Comparison of ENCODE assay signal across 8 cellular contexts in genomic region chr9:114082017-114082735, GRCh38. TPM values are rescaled to one million over a fixed set of nuclear protein-coding genes. Genes with fewer than 3 reads are reported as not detected.
DNase-seq lines count a peak whose midpoint lies in the region; ATAC-seq and TF ChIP-seq lines count a peak whose summit lies in the region.

No MANE protein-coding gene starts in this region.

- no peaks in the 10 kb centered on the region for H3K36me3 Mint-ChIP-seq in activated CD4-positive, alpha-beta T cell treated with anti-CD3 and anti-CD28 coated beads, Interleukin-2, amount 10 ng/mL, durations not matched to agents 24 days and 14 days (ENCODE audit: low read depth)

- TF ChIP-seq POLR2A in right lobe of liver (IDR thresholded peaks at IDR 0.05), result peak; percentile 44

- 40% methylated on average over 1 of the region's 10 CpGs for WGBS in right lobe of liver (ENCODE audit: insufficient coverage, low coverage, low lambda C conversion rate, missing lambda C conversion rate)

- peaks cover 2% of the 10 kb centered on the region for H3K4me1 Mint-ChIP-seq in activated CD4-positive, alpha-beta T cell treated with anti-CD3 and anti-CD28 coated beads, Interleukin-2, amount 10 ng/mL, durations not matched to agents 24 days and 14 days

- H3K27me3 Mint-ChIP-seq in activated CD4-positive, alpha-beta T cell treated with anti-CD3 and anti-CD28 coated beads, Interleukin-2, amount 10 ng/mL, durations not matched to agents 24 days and 14 days, result peaks cover 3% of the 10 kb centered on the region

- no peaks in the 10 kb centered on the region for H3K9me3 Mint-ChIP-seq in activated CD4-positive, alpha-beta T cell treated with anti-CD3 and anti-CD28 coated beads, Interleukin-2, amount 10 ng/mL, durations not matched to agents 24 days and 14 days

- no peak overlapping the region for H3K27ac Mint-ChIP-seq in activated CD4-positive, alpha-beta T cell treated with anti-CD3 and anti-CD28 coated beads, Interleukin-2, amount 10 ng/mL, durations not matched to agents 24 days and 14 days

- DNase-seq in AML-193 (lab: John Stamatoyannopoulos, UW) (peak; percentile 44 to 60), NCI-H526 treated with DMSO at 0.1 percent for 48 hours (lab: John Stamatoyannopoulos, UW) (peak; percentile 54), dedifferentiated amniotic fluid mesenchymal stem cell (ENCODE audit: extremely low spot score) (peak; percentile 91), right lobe of liver (peak; percentile 82 to 95 (median 88))
- peak; percentile 94 for DNase-seq in activated CD4-positive, alpha-beta T cell treated with anti-CD3 and anti-CD28 coated beads, Interleukin-2, amount 10 ng/mL, durations not matched to agents 24 days and 14 days
- peak; percentile 46 to 68 (median 53) for DNase-seq in stimulated activated CD4-positive, alpha-beta T cell treated with anti-CD3 and anti-CD28 coated beads, TNF-alpha, amount 100 ng/mL, for 1 hour (ENCODE audit: low read depth in 3 of 3, low spot score in 1 of 3)

- peak; percentile 92 to 97 (median 94) for TF ChIP-seq CTCF in right lobe of liver (IDR thresholded peaks at IDR 0.05)

- H3K4me3 ChIP-seq in right lobe of liver, result peak overlapping the region in 2 of 3 donors; percentile 38 to 43

- H3K9me3 ChIP-seq in right lobe of liver, result no peaks in the 10 kb centered on the region

- H3K27me3 ChIP-seq in right lobe of liver, result no peaks in the 10 kb centered on the region

- intact Hi-C loops in activated CD4-positive, alpha-beta T cell treated with anti-CD3 and anti-CD28 coated beads, Interleukin-2, amount 10 ng/mL, durations not matched to agents 24 days and 14 days (cut with micrococcal nuclease), result loop anchor here (1.0 kb wide), 1 partner anchor 208 kb away; no protein-coding TSS in a partner anchor
- intact Hi-C loops in right lobe of liver (cut with DNase I), result no loop called here

- no peaks in the 10 kb centered on the region for H3K36me3 ChIP-seq in right lobe of liver

- H3K4me1 ChIP-seq in right lobe of liver, result peaks cover 0 to 39% (median 15%) of the 10 kb centered on the region in 4 donors

- no peak overlapping the region for H3K4me3 Mint-ChIP-seq in activated CD4-positive, alpha-beta T cell treated with anti-CD3 and anti-CD28 coated beads, Interleukin-2, amount 10 ng/mL, durations not matched to agents 24 days and 14 days

- ATAC-seq in GM19025 (IDR thresholded peaks at IDR 0.05; ENCODE audit: low read depth, unreplicated experiment) (peak; percentile 66), HG03439 (IDR thresholded peaks at IDR 0.05; ENCODE audit: unreplicated experiment) (peak; percentile 69), right lobe of liver (peak; percentile 65 to 76 (median 68))

- peak overlapping the region; percentile 47 to 88 (median 72) for H3K27ac ChIP-seq in right lobe of liver

RNA-seq across cellular contexts. Expression of gene AMBP, which starts 4.1 kb away (rescaled TPM):
- not detected in 2 replicates for total RNA-seq in activated CD4-positive, alpha-beta T cell treated with anti-CD3 and anti-CD28 coated beads, Interleukin-2, amount 10 ng/mL, durations not matched to agents 24 days and 14 days
- 1,000 to 10,000 TPM; 2,202 to 7,072 (median 5,221) TPM for total RNA-seq in right lobe of liver

RNA-seq across cellular contexts. Expression of gene KIF12, which starts 16.9 kb away (rescaled TPM):
- not detected in 2 replicates for total RNA-seq in activated CD4-positive, alpha-beta T cell treated with anti-CD3 and anti-CD28 coated beads, Interleukin-2, amount 10 ng/mL, durations not matched to agents 24 days and 14 days
- total RNA-seq in right lobe of liver, result 10 to 100 TPM in 5 of 6 experiments, 1 to 10 TPM in 1; 3.1 to 24.3 (median 14.2) TPM

Comparison
In these comparisons a context has a peak if more than half of its experiments do, and no peak if none do; other contexts are left out.
1. Peak in every context shown above with its lines: DNase-seq, ATAC-seq, H3K4me3 ChIP-seq and H3K27ac ChIP-seq.
2. RNA of gene AMBP, which starts 4.1 kb away (total RNA-seq): 2,202 to 7,072 TPM in right lobe of liver; not detected in activated CD4-positive, alpha-beta T cell treated with anti-CD3 and anti-CD28 coated beads, Interleukin-2, amount 10 ng/mL, durations not matched to agents 24 days and 14 days; every median in the first group is over 1,000 times any median in the second.